In the genomic region with DNA sequence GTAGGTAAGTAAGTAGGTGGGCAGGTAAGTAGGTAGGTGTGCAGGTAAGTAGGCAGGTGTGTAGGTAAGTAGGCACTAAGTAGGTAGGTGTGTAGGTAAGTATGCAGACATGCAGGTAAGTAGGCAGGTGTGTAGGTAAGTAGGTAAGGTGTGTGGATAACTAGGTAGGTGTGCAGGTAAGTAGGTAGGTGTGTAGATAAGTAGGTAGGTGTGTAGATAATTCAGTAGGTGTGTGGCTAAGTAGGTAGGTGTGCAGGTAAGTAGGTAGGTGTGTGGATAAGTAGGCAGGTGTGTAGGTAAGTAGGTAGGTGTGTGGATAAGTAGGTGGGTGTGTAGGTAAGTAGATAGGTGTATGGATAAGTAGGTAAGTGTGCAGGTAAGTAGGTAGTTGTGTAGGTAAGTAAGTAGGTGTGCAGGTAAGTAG, we compare ENCODE assay signal across 16 cellular contexts. TPM values are rescaled to one million over a fixed set of nuclear protein-coding genes. Genes with fewer than 3 reads are reported as not detected.
DNase-seq lines count a peak whose midpoint lies in the region; ATAC-seq, FAIRE-seq and TF ChIP-seq lines count a peak whose summit lies in the region.
"Had no signal": no experiment of that assay in that cellular context is flagged by ENCODE, and none has a peak within 500 bp of the region (broad histone marks: within the 10 kb centered on the region; RNA-seq: fewer than 3 reads in every experiment).

No MANE protein-coding gene starts in this region.

- H2BK12ac ChIP-seq in H9 (ENCODE audit: insufficient read length, low read depth, low read length), result no peak overlapping the region
- peak overlapping the region; percentile 32; the same call in 1 of the 2 replicates for H2BK12ac ChIP-seq in H1 (ENCODE audit: low read depth, low read length)
- no peak overlapping the region for H2BK12ac ChIP-seq in trophoblast cell (ENCODE audit: low read length)

- H3K23ac ChIP-seq in H9 (ENCODE audit: insufficient read length, low read depth, low read length), result peak overlapping the region; percentile 1
- no peak overlapping the region for H3K23ac ChIP-seq in IMR-90 (ENCODE audit: low read depth, low read length)
- H3K23ac ChIP-seq in H1 (ENCODE audit: insufficient read length), result no peak overlapping the region
- H3K23ac ChIP-seq in trophoblast cell (ENCODE audit: low read length), result peak overlapping the region; percentile 61

- H3K79me2 ChIP-seq in H9 (ENCODE audit: insufficient read depth, low read length) (no peaks in the 10 kb centered on the region), H1 (ENCODE audit: control insufficient read depth in 1 of 2, insufficient read depth in 2 of 2, low read length in 2 of 2) (no peaks in the 10 kb centered on the region), trophoblast cell (ENCODE audit: control insufficient read depth, insufficient read depth, low read length, poor library complexity) (no peaks in the 10 kb centered on the region)

- no peaks in the 10 kb centered on the region for H3K4me1 ChIP-seq in H9 (ENCODE audit: insufficient read depth, low read length)
- no peaks in the 10 kb centered on the region for H3K4me1 ChIP-seq in IMR-90 (ENCODE audit: control insufficient read depth, insufficient read depth, low read length)
- H3K4me1 ChIP-seq in H1 (replicated peaks in 1 of 4; ENCODE audit: control insufficient read depth in 3 of 4, insufficient read depth in 4 of 4, low read length in 3 of 4), result no peaks in the 10 kb centered on the region
- no peaks in the 10 kb centered on the region for H3K4me1 ChIP-seq in trophoblast cell (ENCODE audit: control insufficient read depth in 1 of 2, insufficient read depth in 2 of 2, low read length in 2 of 2)
- H3K4me1 ChIP-seq: A549 had no signal

- no peak overlapping the region for H3K27ac Mint-ChIP-seq in H9
- H3K27ac Mint-ChIP-seq: CD14-positive monocyte; CD8-positive, alpha-beta T cell had no signal

- no peak for TF ChIP-seq POLR2A in IMR-90 (IDR thresholded peaks at IDR 0.05; ENCODE audit: low read depth, low read length)
- TF ChIP-seq POLR2A in H1 (IDR thresholded peaks at IDR 0.05; ENCODE audit: control extremely low read depth in 1 of 2, low read depth in 2 of 2, low read length in 2 of 2), result no peak

- in situ Hi-C loops in IMR-90 (cut with MboI; ENCODE audit: low sequenced_read_pairs), result loop anchor here (25.0 kb wide), 1 partner anchor 551 kb away; no protein-coding TSS in a partner anchor

- no peak for TF ChIP-seq RAD21 in IMR-90 (IDR thresholded peaks at IDR 0.05; ENCODE audit: low read length)
- no peak for TF ChIP-seq RAD21 in H1 (IDR thresholded peaks at IDR 0.05 in 1 of 2, conservative IDR thresholded peaks at IDR 0.05 in 1 of 2; ENCODE audit: low read depth in 2 of 2, low read length in 2 of 2)

- 0 out of 5 replicates have a peak, but pooled peaks cover 0 to 2% of the 10 kb centered on the region in 2 experiments for H3K9me3 Mint-ChIP-seq in H9

- H2BK5ac ChIP-seq in H9 (ENCODE audit: insufficient read length, low read length), result no peak overlapping the region
- peak overlapping the region; percentile 77 for H2BK5ac ChIP-seq in IMR-90 (ENCODE audit: low read depth, low read length, poor library complexity, severe bottlenecking)
- H2BK5ac ChIP-seq in H1 (ENCODE audit: low read depth, low read length), result 0 out of 2 replicates have a peak overlapping the region, but pooled peaks have one; percentile 8
- H2BK5ac ChIP-seq in trophoblast cell (ENCODE audit: low read depth, low read length, poor library complexity), result no peak overlapping the region

- H3K9me1 ChIP-seq in IMR-90 (ENCODE audit: insufficient read depth, low read length), result no peaks in the 10 kb centered on the region

- H3K9me3 ChIP-seq in H9 (ENCODE audit: control insufficient read depth, low read depth, low read length) (no peaks in the 10 kb centered on the region), IMR-90 (ENCODE audit: control insufficient read depth, insufficient read depth, low read length) (no peaks in the 10 kb centered on the region), H1 (ENCODE audit: insufficient read depth in 2 of 2, low read depth in 1 of 2, low read length in 1 of 2) (no peaks in the 10 kb centered on the region; a peak in 1 of 4 replicates), trophoblast cell (ENCODE audit: insufficient read depth, low read depth, low read length) (peaks cover 2% of the 10 kb centered on the region)
- H3K9me3 ChIP-seq: A549 had no signal

- no peak overlapping the region for H2AK5ac ChIP-seq in H9 (ENCODE audit: insufficient read length, low read length)
- no peak overlapping the region for H2AK5ac ChIP-seq in IMR-90 (ENCODE audit: low read depth, low read length)
- H2AK5ac ChIP-seq in H1 (ENCODE audit: low read depth, low read length), result peak overlapping the region; percentile 40; the same call in 1 of the 2 replicates
- H2AK5ac ChIP-seq in trophoblast cell (ENCODE audit: low read length), result no peak overlapping the region

- peaks cover 0 to 6% (median 0%) of the 10 kb centered on the region in 3 experiments; a peak in 1 of 7 replicates for H3K36me3 Mint-ChIP-seq in H9 (ENCODE audit: insufficient read depth in 1 of 3, low read depth in 3 of 3)
- H3K36me3 Mint-ChIP-seq: CD14-positive monocyte; CD8-positive, alpha-beta T cell had no signal

- no peak for TF ChIP-seq EP300 in H1 (IDR thresholded peaks at IDR 0.05; ENCODE audit: borderline replicate concordance in 1 of 2, low read depth in 2 of 2, low read length in 2 of 2)

- H2BK15ac ChIP-seq in H9 (ENCODE audit: low read depth, low read length) (no peak overlapping the region), IMR-90 (ENCODE audit: low read depth, low read length) (no peak overlapping the region), H1 (ENCODE audit: low read length) (peak overlapping the region; percentile 97)

- H3K18ac ChIP-seq in H9 (ENCODE audit: insufficient read length, low read depth, low read length) (no peak overlapping the region), IMR-90 (ENCODE audit: low read depth, low read length) (no peak overlapping the region), H1 (ENCODE audit: extremely low read depth, low read length) (no peak overlapping the region), trophoblast cell (ENCODE audit: low read length) (no peak overlapping the region)

- H3K27me3 ChIP-seq in H9 (ENCODE audit: insufficient read depth, low read length) (no peaks in the 10 kb centered on the region), IMR-90 (ENCODE audit: control insufficient read depth, insufficient read depth, low read length) (no peaks in the 10 kb centered on the region; the same call in 1 of the 2 replicates), H1 (replicated peaks in 1 of 4; ENCODE audit: control insufficient read depth in 3 of 4, extremely low read depth in 1 of 4, insufficient read depth in 3 of 4, low read length in 3 of 4) (no peaks in the 10 kb centered on the region), trophoblast cell (ENCODE audit: insufficient read depth, low read length) (no peaks in the 10 kb centered on the region)

- H3K4me3 ChIP-seq in IMR-90 (ENCODE audit: insufficient read depth, low read depth, low read length), result no peak overlapping the region
- H3K4me3 ChIP-seq in H1 (ENCODE audit: extremely low read depth in 1 of 4, insufficient read depth in 2 of 4, low read depth in 3 of 4, low read length in 4 of 4), result no peak overlapping the region
- no peak overlapping the region for H3K4me3 ChIP-seq in trophoblast cell (ENCODE audit: low read depth, low read length)
- H3K4me3 ChIP-seq: A549 had no signal

- H3K4me1 Mint-ChIP-seq in H9, result peaks cover 4 to 9% of the 10 kb centered on the region in 2 experiments; a peak in 1 of 4 replicates
- H3K4me1 Mint-ChIP-seq: CD14-positive monocyte had no signal

- H3K14ac ChIP-seq in H9 (ENCODE audit: insufficient read depth, low read length) (no peak overlapping the region), IMR-90 (replicated peaks; ENCODE audit: low read depth, low read length) (no peak overlapping the region), H1 (ENCODE audit: insufficient read length) (no peak overlapping the region), trophoblast cell (ENCODE audit: low read length) (no peak overlapping the region)

- H3K79me1 ChIP-seq in H9 (ENCODE audit: insufficient read depth, low read depth, low read length, poor library complexity, severe bottlenecking) (no peaks in the 10 kb centered on the region), IMR-90 (ENCODE audit: low read depth in 1 of 2, low read length in 2 of 2) (no peaks in the 10 kb centered on the region), H1 (ENCODE audit: low read depth, low read length) (no peaks in the 10 kb centered on the region), trophoblast cell (ENCODE audit: low read length) (no peaks in the 10 kb centered on the region)

- dilution Hi-C loops in IMR-90 (cut with HindIII; ENCODE audit: low sequenced_read_pairs, unreplicated experiment), result no loop called here

- H4K91ac ChIP-seq in H9 (ENCODE audit: insufficient read length, low read depth, low read length) (no peak overlapping the region), IMR-90 (ENCODE audit: insufficient read depth, low read depth, low read length) (no peak overlapping the region), H1 (replicated peaks; ENCODE audit: insufficient read length, low read length) (peak overlapping the region; percentile 17), trophoblast cell (ENCODE audit: low read depth, low read length) (no peak overlapping the region)

- H2AFZ ChIP-seq in H9 (ENCODE audit: low read length) (no peak overlapping the region), IMR-90 (replicated peaks; ENCODE audit: low read length, poor library complexity) (no peak overlapping the region), H1 (ENCODE audit: low read length) (no peak overlapping the region), trophoblast cell (ENCODE audit: insufficient read depth, low read length, poor library complexity) (no peak overlapping the region)

- H4K20me1 ChIP-seq in H9 (ENCODE audit: control insufficient read depth, insufficient read depth, insufficient read length), result no peaks in the 10 kb centered on the region
- no peaks in the 10 kb centered on the region for H4K20me1 ChIP-seq in IMR-90 (ENCODE audit: insufficient read depth, low read length)
- H4K20me1 ChIP-seq in H1 (replicated peaks in 1 of 2; ENCODE audit: control insufficient read depth in 1 of 2, insufficient read depth in 2 of 2, low read length in 2 of 2), result peaks cover 0 to 1% of the 10 kb centered on the region in 2 experiments

- no peak overlapping the region for H2BK20ac ChIP-seq in H9 (ENCODE audit: low read depth, low read length, poor library complexity, severe bottlenecking)
- H2BK20ac ChIP-seq in IMR-90 (ENCODE audit: low read depth, low read length), result no peak overlapping the region
- 0 out of 2 replicates have a peak overlapping the region, but pooled peaks have one; percentile 83 for H2BK20ac ChIP-seq in H1 (ENCODE audit: low read length)

- H3K56ac ChIP-seq in H9 (ENCODE audit: insufficient read length, low read depth, low read length) (no peak overlapping the region), IMR-90 (ENCODE audit: extremely low read depth, insufficient read depth, low read length) (no peak overlapping the region), H1 (replicated peaks; ENCODE audit: insufficient read length, low read depth, low read length) (no peak overlapping the region)

- H4K8ac ChIP-seq in H9 (replicated peaks; ENCODE audit: insufficient read length, low read depth, low read length) (no peak overlapping the region), IMR-90 (ENCODE audit: low read depth in 2 of 2, low read length in 2 of 2) (no peak overlapping the region), H1 (ENCODE audit: extremely low read depth, insufficient read depth, low read length) (no peak overlapping the region), trophoblast cell (ENCODE audit: low read depth, low read length) (no peak overlapping the region)

- intact Hi-C loops in IMR-90 (cut with micrococcal nuclease), result no loop called here

- no peak overlapping the region for H4K5ac ChIP-seq in H9 (ENCODE audit: insufficient read length, low read depth, low read length)
- no peak overlapping the region for H4K5ac ChIP-seq in IMR-90 (ENCODE audit: low read depth, low read length)
- no peak overlapping the region for H4K5ac ChIP-seq in H1 (ENCODE audit: insufficient read length, low read depth, low read length)

- H2BK120ac ChIP-seq in H9 (ENCODE audit: low read depth, low read length, poor library complexity, severe bottlenecking) (no peak overlapping the region), IMR-90 (ENCODE audit: low read depth, low read length) (no peak overlapping the region), H1 (replicated peaks; ENCODE audit: low read depth, low read length) (no peak overlapping the region), trophoblast cell (ENCODE audit: insufficient read depth, low read length, poor library complexity) (no peak overlapping the region)

- ATAC-seq in IMR-90 (ENCODE audit: low read depth) (no peak), HG03521 (IDR thresholded peaks at IDR 0.05; ENCODE audit: unreplicated experiment) (no peak)
- ATAC-seq: A549; CD8-positive, alpha-beta T cell had no signal

- BruUV-seq in IMR-90 (replicated peaks; lab: Mats Ljungman, UMichigan), result no TSS peak

- H3K4me2 ChIP-seq in H9 (ENCODE audit: insufficient read depth, insufficient read length, low read length) (no peak overlapping the region), IMR-90 (ENCODE audit: low read depth, low read length) (no peak overlapping the region), H1 (ENCODE audit: insufficient read depth in 1 of 2, low read depth in 2 of 2, low read length in 2 of 2) (no peak overlapping the region), trophoblast cell (ENCODE audit: low read length) (no peak overlapping the region)
- H3K4me2 ChIP-seq: A549 had no signal

- no peak overlapping the region for H3K4ac ChIP-seq in H9 (ENCODE audit: low read depth, low read length)
- no peak overlapping the region for H3K4ac ChIP-seq in IMR-90 (ENCODE audit: low read depth, low read length)
- no peak overlapping the region for H3K4ac ChIP-seq in H1 (replicated peaks; ENCODE audit: insufficient read length, low read depth, low read length)
- no peak overlapping the region for H3K4ac ChIP-seq in trophoblast cell (ENCODE audit: low read depth, low read length)

- DNase-seq in H9 (no peak), IMR-90 (no peak), H1 (ENCODE audit: low read depth in 1 of 2, low spot score in 2 of 2) (no peak), trophoblast cell (no peak), DMS79 treated with DMSO at 0.1 percent for 48 hours (lab: John Stamatoyannopoulos, UW) (no peak)
- no peak for DNase-seq in stimulated activated CD4-positive, alpha-beta T cell treated with anti-CD3 and anti-CD28 coated beads, Interleukin-2, amount 100 ng/mL, for 48 hours
- DNase-seq in activated effector memory CD4-positive, alpha-beta T cell treated with Interleukin-2 at 50 U/mL for 16 hours, result no peak
- DNase-seq: CD8-positive, alpha-beta T cell; COR-L47; GOT3; Kasumi-1; KBM-7 had no signal

- no peak overlapping the region for H3T11ph ChIP-seq in H9 (ENCODE audit: low read length)

- no peak overlapping the region for H3K4me3 Mint-ChIP-seq in H9
- H3K4me3 Mint-ChIP-seq: CD14-positive monocyte; CD8-positive, alpha-beta T cell had no signal

- H4K12ac ChIP-seq in trophoblast cell (ENCODE audit: low read depth, low read length), result no peak overlapping the region

- POLR2A ChIA-PET in IMR-90 (lab: Charles Lee; ENCODE audit: unreplicated experiment) (no interaction called here), H1 (lab: Charles Lee; ENCODE audit: partially characterized antibody) (no interaction called here)

- FAIRE-seq in H1 (lab: Jason Lieb, UNC), result no peak
- FAIRE-seq: A549, GM19239 had no signal

- H3K23me2 ChIP-seq in H9 (ENCODE audit: insufficient read length, low read depth, low read length, poor library complexity, severe bottlenecking) (no peaks in the 10 kb centered on the region), H1 (ENCODE audit: low read depth, low read length) (peaks cover 7% of the 10 kb centered on the region; the same call in 1 of the 2 replicates)

- no peak overlapping the region for H3K9ac ChIP-seq in H9 (ENCODE audit: extremely low read depth, insufficient read length, low read length)
- H3K9ac ChIP-seq in IMR-90 (ENCODE audit: low read depth, low read length), result no peak overlapping the region
- H3K9ac ChIP-seq in H1 (replicated peaks in 1 of 4; ENCODE audit: extremely low read depth in 1 of 4, low read depth in 3 of 4, low read length in 3 of 4), result no peak overlapping the region
- no peak overlapping the region for H3K9ac ChIP-seq in trophoblast cell (ENCODE audit: low read length)

- H2AK9ac ChIP-seq in IMR-90 (replicated peaks; ENCODE audit: low read depth, low read length, poor library complexity), result no peak overlapping the region

- TF ChIP-seq CTCF in H9 (conservative IDR thresholded peaks at IDR 0.05) (no peak), IMR-90 (conservative IDR thresholded peaks at IDR 0.05; ENCODE audit: low read depth, low read length) (no peak), H1 (IDR thresholded peaks at IDR 0.05; ENCODE audit: control extremely low read depth in 1 of 3, insufficient read depth in 1 of 3, low read depth in 1 of 3, low read length in 3 of 3) (no peak)

- H3K27me3 Mint-ChIP-seq in H9 (ENCODE audit: low read depth), result no peaks in the 10 kb centered on the region

- H3K36me3 ChIP-seq in IMR-90 (ENCODE audit: control insufficient read depth, insufficient read depth, low read length) (no peaks in the 10 kb centered on the region), H1 (ENCODE audit: control insufficient read depth in 2 of 4, insufficient read depth in 4 of 4, low read length in 3 of 4) (no peaks in the 10 kb centered on the region), trophoblast cell (ENCODE audit: control insufficient read depth in 1 of 2, insufficient read depth in 2 of 2, low read length in 2 of 2) (no peaks in the 10 kb centered on the region)

- CTCF ChIA-PET in IMR-90 (lab: Yijun Ruan, JAX), result no interaction called here
- CTCF ChIA-PET in H1 (lab: Charles Lee; ENCODE audit: partially characterized antibody), result interaction anchor here (0.6 to 1.3 kb wide), 2 partner anchors 51 to 130 kb away, joined by 3 read pairs; no protein-coding TSS in a partner anchor

- no peak overlapping the region for H3K27ac ChIP-seq in H9 (ENCODE audit: insufficient read length, low read depth, low read length)
- no peak overlapping the region for H3K27ac ChIP-seq in IMR-90 (ENCODE audit: insufficient read depth, low read length)
- H3K27ac ChIP-seq in H1 (ENCODE audit: low read depth, low read length), result no peak overlapping the region
- no peak overlapping the region for H3K27ac ChIP-seq in trophoblast cell (ENCODE audit: low read depth, low read length)
- H3K27ac ChIP-seq: A549 had no signal

RNA-seq across cellular contexts. Expression of a gene that starts 53.9 kb away (rescaled TPM):
- total RNA-seq in H9 (2021) (35.7 and 42.2 TPM in 2 replicates), IMR-90 (2012; rRNA removed) (16.7 and 17.8 TPM in 2 replicates)
- polyA plus RNA-seq in IMR-90 (2012; rRNA removed) (9.0 and 9.1 TPM in 2 replicates), H1 (2011; rRNA removed) (8.0 and 10.3 TPM in 2 replicates)
- polyA plus RNA-seq in IMR-90 (2012; cell fraction: cytosol; rRNA removed), result 2.3 and 3.3 TPM in 2 replicates
- 5.1 and 21.7 TPM in 2 replicates for polyA plus RNA-seq in IMR-90 (2012; cell fraction: nucleus; rRNA removed; ENCODE audit: low replicate concordance)
- 33.3 and 36.7 TPM in 2 replicates for total RNA-seq in H1 (2021; fragmentation: NEBNext Ultra II Directional; extraction: Animal tissue kit (Norgen Biotek cat#: 25700))
- polyA plus RNA-seq in H1 (2011; cell fraction: cytosol; rRNA removed), result 14.5 TPM
- polyA plus RNA-seq in H1 (2011; cell fraction: nucleus; rRNA removed), result 18.2 TPM
- 17.1 to 21.3 TPM (median 20.8 TPM) in 4 replicates for polyA plus RNA-seq in H1 (2012, experiment 1 of 2)
- 5.3 TPM for polyA plus RNA-seq in H1 (2012, experiment 2 of 2)
- polyA plus RNA-seq in H1 (2013, experiment 1 of 2), result 22.1 TPM
- polyA plus RNA-seq in H1 (2013, experiment 2 of 2), result 21.2 TPM
- 20.2 and 24.9 TPM in 2 replicates for polyA minus RNA-seq in H1 (2011; rRNA and poly(A)+ RNA removed)
- polyA minus RNA-seq in H1 (2011; cell fraction: cytosol; rRNA and poly(A)+ RNA removed), result 12.0 TPM
- 29.6 TPM for polyA minus RNA-seq in H1 (2011; cell fraction: nucleus; rRNA and poly(A)+ RNA removed)
- polyA plus RNA-seq in trophoblast cell (2013), result 13.7 and 13.8 TPM in 2 replicates

Comparison
In these comparisons a context has a peak if more than half of its experiments do, and no peak if none do; other contexts are left out.
1. H2BK5ac ChIP-seq: peak in IMR-90 (single experiment) and H1 (single experiment); none in H9 (single experiment) and trophoblast cell (single experiment).
2. H3K23ac ChIP-seq: peak in H9 (single experiment) and trophoblast cell (single experiment); none in IMR-90 (single experiment) and H1 (single experiment).